ENCODE assay signal across 23 cellular contexts in genomic region chr4:134567461-134567860, GRCh38.
"Had no signal": no experiment of that assay in that cellular context is flagged by ENCODE, and none has a peak within 500 bp of the region (broad histone marks: within the 10 kb centered on the region; RNA-seq: fewer than 3 reads in every experiment).

No MANE protein-coding gene starts in this region.

- ATAC-seq: activated CD8-positive, alpha-beta T cell treated with anti-CD3 and anti-CD28 coated beads, Interleukin-2, amount 10 ng/mL, durations not matched to agents 7 days and 5 days; left lobe of liver; lower lobe of right lung; right lobe of liver; stimulated activated memory B cell treated with anti-CD40 and anti-IgM and Interleukin-4, amounts not matched to agents 10 μg/mL and 1 μg/mL and 100 μg/mL, for 72 hours had no signal

- H3K9me3 ChIP-seq: esophagus muscularis mucosa, lower lobe of right lung, stomach, suprapubic skin had no signal

- H3K4me3 ChIP-seq: esophagus muscularis mucosa, lower lobe of right lung, right lobe of liver, stomach, suprapubic skin, tibial nerve had no signal

- DNase-seq: activated CD4-positive, alpha-beta T cell treated with anti-CD3 and anti-CD28 coated beads for 1 hour; activated CD4-positive, alpha-beta T cell treated with anti-CD3 and anti-CD28 coated beads, Interleukin-2, amount 50 U/mL, for 1 hour; activated CD8-positive, alpha-beta T cell treated with anti-CD3 and anti-CD28 coated beads, Interleukin-2, amount 10 ng/mL, durations not matched to agents 7 days and 5 days; activated naive CD4-positive, alpha-beta T cell treated with Interleukin-2 at 50 U/mL for 16 hours; activated naive CD8-positive, alpha-beta T cell treated with anti-CD3 and anti-CD28 coated beads for 36 hours; activated T-cell treated with anti-CD3 and anti-CD28 coated beads, Interleukin-2, amount 50 U/mL, for 1 hour; amygdala; caudate nucleus; effector memory CD4-positive, alpha-beta T cell; foreskin fibroblast; lower lobe of right lung; naive B cell; nucleus accumbens; right lobe of liver; small intestine; stimulated activated CD4-positive, alpha-beta T cell treated with anti-CD3 and anti-CD28 coated beads, Interleukin-15, amount 100 ng/mL, for 24 hours; stomach; T-helper 1 cell had no signal

- H3K27ac ChIP-seq: esophagus muscularis mucosa, lower lobe of right lung, right lobe of liver, stomach, suprapubic skin, tibial nerve had no signal

- H3K4me1 ChIP-seq: esophagus muscularis mucosa, lower lobe of right lung, right lobe of liver, stomach, suprapubic skin, tibial nerve had no signal

- H3K36me3 ChIP-seq: esophagus muscularis mucosa, lower lobe of right lung, right lobe of liver, stomach, suprapubic skin, tibial nerve had no signal

- H3K27me3 ChIP-seq: esophagus muscularis mucosa, right lobe of liver, stomach, suprapubic skin, tibial nerve had no signal
